ENCODE assay signal across 1 cellular context in genomic region chr16:14373901-14374300, GRCh38.
TF ChIP-seq lines count a peak whose summit lies in the region.

No MANE protein-coding gene starts in this region.

TF ChIP-seq in HCT116, 20 proteins besides CTCF, POLR2A, EP300 and RAD21 (continued from another document):
- no peak for TF ChIP-seq REST (IDR thresholded peaks at IDR 0.05; ENCODE audit: low read depth)
- TF ChIP-seq CBX3 (IDR thresholded peaks at IDR 0.05; ENCODE audit: low read depth) = no peak
- no peak for TF ChIP-seq POLR2AphosphoS5 (IDR thresholded peaks at IDR 0.05; ENCODE audit: low read depth, low read length)
- TF ChIP-seq EGR1 (IDR thresholded peaks at IDR 0.05; ENCODE audit: low read depth) = no peak
- no peak for TF ChIP-seq MAX (IDR thresholded peaks at IDR 0.05)
- TF ChIP-seq EZH2 (IDR thresholded peaks at IDR 0.05) = no peak
- TF ChIP-seq SP1 (IDR thresholded peaks at IDR 0.05; ENCODE audit: low read depth) = no peak
- no peak for TF ChIP-seq FOSL1 (IDR thresholded peaks at IDR 0.05; ENCODE audit: low read depth)
- TF ChIP-seq ATF3 (IDR thresholded peaks at IDR 0.05) = no peak
- no peak for TF ChIP-seq ELF1 (IDR thresholded peaks at IDR 0.05; ENCODE audit: borderline replicate concordance, low read depth)
- TF ChIP-seq ZFX (IDR thresholded peaks at IDR 0.05) = no peak
- TF ChIP-seq JUND (IDR thresholded peaks at IDR 0.05) = no peak
- no peak for TF ChIP-seq CEBPB (IDR thresholded peaks at IDR 0.05; ENCODE audit: low read depth)
- no peak for TF ChIP-seq ZNF274 (IDR thresholded peaks at IDR 0.05; ENCODE audit: low read depth, low read length)
